Comparison of ENCODE assay signal across 8 cellular contexts in the genomic region with DNA sequence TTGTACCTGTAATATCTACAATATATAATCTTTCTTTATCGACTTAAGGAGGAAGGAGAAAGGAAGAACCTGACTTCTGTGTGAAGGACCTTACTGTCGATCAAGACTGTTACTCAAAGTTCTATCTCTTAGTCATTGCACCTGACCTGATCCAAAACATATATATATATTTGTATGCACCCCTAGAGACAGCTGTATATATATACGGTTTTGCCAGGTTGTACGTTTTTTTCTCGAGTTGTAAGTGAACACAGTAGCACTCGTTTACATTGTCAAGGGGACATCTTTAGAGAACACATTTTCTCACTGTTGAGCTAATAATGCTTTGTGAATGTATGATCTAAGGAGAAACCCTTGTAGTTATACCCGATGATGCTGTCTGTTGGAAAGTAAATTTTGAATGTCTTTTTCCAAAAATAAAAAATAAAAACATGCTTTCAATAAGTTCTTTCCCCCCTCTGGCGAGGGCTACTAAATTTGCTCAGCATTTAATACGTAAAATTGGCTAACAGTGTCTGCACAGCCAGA. TPM values are rescaled to one million over a fixed set of nuclear protein-coding genes. Genes with fewer than 3 reads are reported as not detected.
DNase-seq lines count a peak whose midpoint lies in the region; ATAC-seq, FAIRE-seq and TF ChIP-seq lines count a peak whose summit lies in the region.

No MANE protein-coding gene starts in this region.

- H2AFZ ChIP-seq in keratinocyte (ENCODE audit: control insufficient read depth, low read length): peak overlapping the region; percentile 94

- POLR2A ChIA-PET in activated CD4-positive, alpha-beta memory T cell treated with anti-CD3 and anti-CD28 coated beads, Interleukin-2, amount 10 ng/mL, durations not matched to agents 7 days and 5 days (lab: Charles Lee): interaction anchor here (0.8 to 3.4 kb wide), 9 partner anchors 8 to 263 kb away, joined by 3 to 80 read pairs (median 6); a partner anchor contains a TSS

- no peaks in the 10 kb centered on the region for H3K27me3 ChIP-seq in BLaER1
- H3K27me3 ChIP-seq in keratinocyte (ENCODE audit: control insufficient read depth, extremely low read depth, insufficient read depth, low read length): no peaks in the 10 kb centered on the region
- no peaks in the 10 kb centered on the region for H3K27me3 ChIP-seq in thoracic aorta (replicated peaks; ENCODE audit: insufficient read depth)

- H3K36me3 Mint-ChIP-seq in activated CD4-positive, alpha-beta memory T cell treated with anti-CD3 and anti-CD28 coated beads, Interleukin-2, amount 10 ng/mL, durations not matched to agents 7 days and 5 days (ENCODE audit: low read depth): peaks cover 23% of the 10 kb centered on the region

- H3K9me3 Mint-ChIP-seq in activated CD4-positive, alpha-beta memory T cell treated with anti-CD3 and anti-CD28 coated beads, Interleukin-2, amount 10 ng/mL, durations not matched to agents 7 days and 5 days: no peaks in the 10 kb centered on the region

- no peak for FAIRE-seq in keratinocyte (lab: Jason Lieb, UNC)

- H3K4me1 Mint-ChIP-seq in activated CD4-positive, alpha-beta memory T cell treated with anti-CD3 and anti-CD28 coated beads, Interleukin-2, amount 10 ng/mL, durations not matched to agents 7 days and 5 days: peaks cover 51% of the 10 kb centered on the region

- no peaks in the 10 kb centered on the region for H3K9me1 ChIP-seq in keratinocyte (ENCODE audit: control insufficient read depth, extremely low read depth, insufficient read depth, low read length)

- peak overlapping the region; percentile 95 for H3K4me3 Mint-ChIP-seq in activated CD4-positive, alpha-beta memory T cell treated with anti-CD3 and anti-CD28 coated beads, Interleukin-2, amount 10 ng/mL, durations not matched to agents 7 days and 5 days

- H3K9me3 ChIP-seq in BLaER1: no peaks in the 10 kb centered on the region
- H3K9me3 ChIP-seq in keratinocyte (ENCODE audit: control insufficient read depth, low read depth, low read length): no peaks in the 10 kb centered on the region
- H3K9me3 ChIP-seq in thoracic aorta: no peaks in the 10 kb centered on the region

- CTCF ChIA-PET in activated CD4-positive, alpha-beta memory T cell treated with anti-CD3 and anti-CD28 coated beads, Interleukin-2, amount 10 ng/mL, durations not matched to agents 7 days and 5 days (lab: Charles Lee): interaction anchor here (0.8 to 3.0 kb wide), 5 partner anchors 9 to 85 kb away, joined by 3 to 29 read pairs (median 3); a partner anchor contains a TSS

- H4K20me1 ChIP-seq in BLaER1 (peaks cover 14% of the 10 kb centered on the region), keratinocyte (ENCODE audit: control insufficient read depth, extremely low read depth, insufficient read depth, low read length) (no peaks in the 10 kb centered on the region)

- peak overlapping the region; percentile 90 for H3K9ac ChIP-seq in BLaER1
- peak overlapping the region; percentile 90 for H3K9ac ChIP-seq in keratinocyte (ENCODE audit: control insufficient read depth, extremely low read depth, insufficient read depth, low read length)

- H3K4me2 ChIP-seq in BLaER1: peak overlapping the region; percentile 89
- peak overlapping the region; percentile 99 for H3K4me2 ChIP-seq in keratinocyte (ENCODE audit: control insufficient read depth, extremely low read depth, insufficient read depth, low read depth, low read length)

- H3K36me3 ChIP-seq in BLaER1 (peaks cover 13% of the 10 kb centered on the region; the same call in 1 of the 2 replicates), keratinocyte (ENCODE audit: control insufficient read depth in 2 of 2, extremely low read depth in 1 of 2, insufficient read depth in 2 of 2, low read length in 2 of 2) (peaks cover 0 to 3% of the 10 kb centered on the region in 2 experiments), thoracic aorta (no peaks in the 10 kb centered on the region)

- no peaks in the 10 kb centered on the region for H3K27me3 Mint-ChIP-seq in activated CD4-positive, alpha-beta memory T cell treated with anti-CD3 and anti-CD28 coated beads, Interleukin-2, amount 10 ng/mL, durations not matched to agents 7 days and 5 days

- TF ChIP-seq CTCF in keratinocyte (optimal IDR thresholded peaks at IDR 0.05 in 1 of 3, IDR thresholded peaks at IDR 0.05 in 1 of 3, conservative IDR thresholded peaks at IDR 0.05 in 1 of 3; ENCODE audit: extremely low read depth in 1 of 3, insufficient read depth in 2 of 3, low read length in 3 of 3): no peak
- no peak for TF ChIP-seq CTCF in thoracic aorta (IDR thresholded peaks at IDR 0.05)

- dilution Hi-C loops in keratinocyte (cut with MboI; ENCODE audit: extremely low pct_ligation_motif_present, low sequenced_read_pairs): no loop called here

- peak overlapping the region; percentile 75 for H3K27ac ChIP-seq in BLaER1
- H3K27ac ChIP-seq in keratinocyte (ENCODE audit: control insufficient read depth, insufficient read depth, low read length): peak overlapping the region; percentile 86
- peak overlapping the region; percentile 60 to 70 for H3K27ac ChIP-seq in thoracic aorta

- peak overlapping the region; percentile 81 for H3K4me3 ChIP-seq in BLaER1
- H3K4me3 ChIP-seq in keratinocyte (ENCODE audit: control insufficient read depth in 2 of 3, extremely low read depth in 1 of 3, insufficient read depth in 2 of 3, low read depth in 1 of 3, low read length in 3 of 3): peak overlapping the region; percentile 62 to 98 (median 94)
- H3K4me3 ChIP-seq in thoracic aorta: peak overlapping the region; percentile 82

- DNase-seq in activated CD4-positive, alpha-beta memory T cell treated with anti-CD3 and anti-CD28 coated beads, Interleukin-2, amount 10 ng/mL, durations not matched to agents 7 days and 5 days: no peak
- DNase-seq in keratinocyte (ENCODE audit: low read depth, low spot score): no peak
- DNase-seq in thoracic aorta (ENCODE audit: low spot score): no peak
- DNase-seq in NCI-H2171 treated with DMSO at 0.1 percent for 48 hours (lab: John Stamatoyannopoulos, UW): no peak
- no peak for DNase-seq in iPS-NIHi7 (ENCODE audit: extremely low spot score)

- H3K4me1 ChIP-seq in BLaER1: peaks cover 49% of the 10 kb centered on the region
- H3K4me1 ChIP-seq in keratinocyte (ENCODE audit: control insufficient read depth, extremely low read depth, insufficient read depth, low read length): peaks cover 18% of the 10 kb centered on the region
- peaks cover 0 to 14% of the 10 kb centered on the region in 2 donors for H3K4me1 ChIP-seq in thoracic aorta (ENCODE audit: control insufficient read depth in 1 of 2, low read depth in 2 of 2)

- H3K79me2 ChIP-seq in keratinocyte (ENCODE audit: control insufficient read depth, insufficient read depth, low read length): peaks cover 9% of the 10 kb centered on the region

- ATAC-seq in HG02642 (IDR thresholded peaks at IDR 0.05; ENCODE audit: poor library complexity, unreplicated experiment) (peak; percentile 2), thoracic aorta (ENCODE audit: insufficient number of reproducible peaks, low FRiP score, low read depth) (no peak), HG02678 (IDR thresholded peaks at IDR 0.05; ENCODE audit: unreplicated experiment) (no peak)

- H3K27ac Mint-ChIP-seq in activated CD4-positive, alpha-beta memory T cell treated with anti-CD3 and anti-CD28 coated beads, Interleukin-2, amount 10 ng/mL, durations not matched to agents 7 days and 5 days: peak overlapping the region; percentile 75

RNA-seq across cellular contexts. Expression of a gene that starts 0.5 kb away (rescaled TPM):
- total RNA-seq in activated CD4-positive, alpha-beta memory T cell treated with anti-CD3 and anti-CD28 coated beads, Interleukin-2, amount 10 ng/mL, durations not matched to agents 7 days and 5 days: 1 to 10 TPM; 8.2 to 8.8 TPM
- 4.0 to 9.9 TPM (median 5.4 TPM) in 3 replicates for polyA plus RNA-seq in keratinocyte
- 0.91 TPM for polyA plus RNA-seq in keratinocyte (2011; ENCODE audit: low read depth)
- 4.6 and 6.2 TPM in 2 replicates for polyA plus RNA-seq in keratinocyte (2011; cell fraction: cytosol; rRNA removed)
- polyA plus RNA-seq in keratinocyte (2011; cell fraction: nucleus; rRNA removed): 11.0 and 11.9 TPM in 2 replicates
- polyA plus RNA-seq in keratinocyte (2012; ENCODE audit: low replicate concordance): 4.1 and 4.5 TPM in 2 replicates
- polyA minus RNA-seq in keratinocyte: 3.0 to 5.0 TPM (median 4.2 TPM) in 3 replicates
- polyA minus RNA-seq in keratinocyte (2011; cell fraction: cytosol; rRNA and poly(A)+ RNA removed): 4.6 TPM
- 3.4 and 3.7 TPM in 2 replicates for polyA minus RNA-seq in keratinocyte (2011; cell fraction: nucleus; rRNA and poly(A)+ RNA removed)
- 10 to 100 TPM in 1 of 2 donors, under 1 TPM in 1; 0.95 to 14.1 TPM for total RNA-seq in thoracic aorta

RNA-seq across cellular contexts. Expression of a gene that starts 58.7 kb away (rescaled TPM):
- total RNA-seq in activated CD4-positive, alpha-beta memory T cell treated with anti-CD3 and anti-CD28 coated beads, Interleukin-2, amount 10 ng/mL, durations not matched to agents 7 days and 5 days: 10 to 100 TPM; 80.7 to 85.4 TPM
- polyA plus RNA-seq in keratinocyte: 35.3 to 71.7 TPM (median 52.0 TPM) in 3 replicates
- polyA plus RNA-seq in keratinocyte (2011; ENCODE audit: low read depth): 34.9 TPM
- 26.7 and 41.9 TPM in 2 replicates for polyA plus RNA-seq in keratinocyte (2011; cell fraction: cytosol; rRNA removed)
- 62.6 and 83.7 TPM in 2 replicates for polyA plus RNA-seq in keratinocyte (2011; cell fraction: nucleus; rRNA removed)
- polyA plus RNA-seq in keratinocyte (2012; ENCODE audit: low replicate concordance): 16.1 and 32.9 TPM in 2 replicates
- 8.6 to 53.9 TPM (median 34.8 TPM) in 3 replicates for polyA minus RNA-seq in keratinocyte
- 35.5 TPM for polyA minus RNA-seq in keratinocyte (2011; cell fraction: cytosol; rRNA and poly(A)+ RNA removed)
- 28.3 and 47.9 TPM in 2 replicates for polyA minus RNA-seq in keratinocyte (2011; cell fraction: nucleus; rRNA and poly(A)+ RNA removed)
- total RNA-seq in thoracic aorta: 10 to 100 TPM; 28.0 to 45.4 TPM
